Comparison of ENCODE assay signal across 25 cellular contexts in the genomic region with DNA sequence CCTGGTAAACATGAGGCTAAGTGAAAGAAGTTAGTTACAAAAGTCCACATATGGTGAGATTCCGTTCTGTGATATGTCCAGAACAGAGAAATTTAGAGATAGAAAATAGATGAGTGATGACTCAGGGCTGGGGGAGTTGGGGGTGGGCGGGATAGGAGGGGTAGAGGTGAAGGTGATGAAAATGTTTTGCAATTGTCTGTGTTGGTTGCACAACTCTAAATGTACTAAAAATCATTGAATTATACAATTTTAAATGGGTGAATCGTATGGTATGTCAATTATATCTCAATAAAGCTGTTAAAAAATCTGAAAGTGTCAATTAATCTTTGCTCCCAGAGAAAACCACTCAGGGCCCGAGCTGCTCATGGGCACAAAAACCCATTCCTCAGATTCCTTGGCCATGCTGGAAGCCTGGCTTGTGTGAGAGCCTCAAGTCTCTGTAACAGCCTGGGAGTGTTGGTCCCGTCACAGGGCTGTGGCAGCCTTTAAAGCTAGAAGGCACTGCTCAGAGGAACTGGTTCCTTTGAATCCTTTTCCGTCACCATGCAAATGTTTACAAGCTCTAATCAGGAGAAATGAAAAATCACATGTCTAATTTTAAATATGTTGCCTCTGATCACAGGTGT.
DNase-seq lines count a peak whose midpoint lies in the region; ATAC-seq and TF ChIP-seq lines count a peak whose summit lies in the region.
"Had no signal": no experiment of that assay in that cellular context is flagged by ENCODE, and none has a peak within 500 bp of the region (broad histone marks: within the 10 kb centered on the region; RNA-seq: fewer than 3 reads in every experiment).

No MANE protein-coding gene starts in this region.

- H3K9me3 ChIP-seq in SK-N-SH (no peaks in the 10 kb centered on the region), body of pancreas (no peaks in the 10 kb centered on the region)

- H3K36me3 Mint-ChIP-seq in nephron progenitor cell (ENCODE audit: low read depth) = no peaks in the 10 kb centered on the region

- peak overlapping the region; percentile 41 for H3K4me3 Mint-ChIP-seq in nephron progenitor cell
- H3K4me3 Mint-ChIP-seq: activated naive CD4-positive, alpha-beta T cell treated with anti-CD3 and anti-CD28 coated beads, Interleukin-2, amount 50 U/mL, for 24 hours; activated T-helper 17 cell treated with anti-CD3 and anti-CD28 coated beads, Interleukin-2, amount 50 U/mL, for 72 hours; B cell; CD8-positive, alpha-beta memory T cell; HFFc6; naive thymus-derived CD8-positive, alpha-beta T cell had no signal

- TF ChIP-seq EP300 in SK-N-SH (IDR thresholded peaks at IDR 0.05; ENCODE audit: borderline replicate concordance in 1 of 2, low read depth in 1 of 2, low read length in 1 of 2) = no peak

- H3K79me2 ChIP-seq in SK-N-SH (ENCODE audit: insufficient read depth) = no peaks in the 10 kb centered on the region

- no peaks in the 10 kb centered on the region for H3K9me2 ChIP-seq in SK-N-SH

- POLR2A ChIA-PET in SK-N-SH (lab: Yijun Ruan, JAX) = no interaction called here

- ATAC-seq in SK-N-SH treated with all-trans-retinoic acid at 6 μM for 48 hours (no peak), body of pancreas (no peak)
- ATAC-seq: activated T-helper 17 cell treated with anti-CD3 and anti-CD28 coated beads, Interleukin-2, amount 50 U/mL, for 72 hours; naive thymus-derived CD8-positive, alpha-beta T cell had no signal

- no peak overlapping the region for H3K4me3 ChIP-seq in SK-N-SH (ENCODE audit: low read depth in 2 of 2, low read length in 1 of 2)
- no peak overlapping the region for H3K4me3 ChIP-seq in fibroblast of villous mesenchyme (ENCODE audit: low read depth, low read length)
- no peak overlapping the region for H3K4me3 ChIP-seq in body of pancreas
- H3K4me3 ChIP-seq: dorsolateral prefrontal cortex, skin epidermis had no signal

- H3K4me2 ChIP-seq in SK-N-SH = no peak overlapping the region

- 55% methylated on average over 6 of the region's 6 CpGs for WGBS in SK-N-SH (ENCODE audit: low lambda C conversion rate)
- WGBS in body of pancreas, 2 donors = 65 to 87% methylated on average over 6 of the region's 6 CpGs

- no peaks in the 10 kb centered on the region for H3F3A ChIP-seq in SK-N-SH (replicated peaks; ENCODE audit: insufficient read depth)

- H3K27ac Mint-ChIP-seq in nephron progenitor cell = peak overlapping the region; percentile 95
- H3K27ac Mint-ChIP-seq: activated naive CD4-positive, alpha-beta T cell treated with anti-CD3 and anti-CD28 coated beads, Interleukin-2, amount 50 U/mL, for 24 hours; activated T-helper 17 cell treated with anti-CD3 and anti-CD28 coated beads, Interleukin-2, amount 50 U/mL, for 72 hours; B cell; HFFc6 had no signal

- H3K36me3 ChIP-seq in SK-N-SH (replicated peaks in 1 of 2; ENCODE audit: control insufficient read depth in 1 of 2, insufficient read depth in 2 of 2, low read length in 1 of 2) (no peaks in the 10 kb centered on the region), body of pancreas (replicated peaks in 1 of 2; ENCODE audit: insufficient read depth in 1 of 2, low read depth in 2 of 2) (no peaks in the 10 kb centered on the region)

- intact Hi-C loops in body of pancreas (cut with DNase I) = no loop called here

- no peak for TF ChIP-seq RAD21 in SK-N-SH (IDR thresholded peaks at IDR 0.05; ENCODE audit: low read length)

- H3K4me1 Mint-ChIP-seq in nephron progenitor cell = peaks cover 90% of the 10 kb centered on the region
- H3K4me1 Mint-ChIP-seq: activated naive CD4-positive, alpha-beta T cell treated with anti-CD3 and anti-CD28 coated beads, Interleukin-2, amount 50 U/mL, for 24 hours; activated T-helper 17 cell treated with anti-CD3 and anti-CD28 coated beads, Interleukin-2, amount 50 U/mL, for 72 hours; B cell; CD8-positive, alpha-beta memory T cell had no signal

- peaks cover 3% of the 10 kb centered on the region for H3K9me3 Mint-ChIP-seq in nephron progenitor cell
- H3K9me3 Mint-ChIP-seq: activated naive CD4-positive, alpha-beta T cell treated with anti-CD3 and anti-CD28 coated beads, Interleukin-2, amount 50 U/mL, for 24 hours; activated T-helper 17 cell treated with anti-CD3 and anti-CD28 coated beads, Interleukin-2, amount 50 U/mL, for 72 hours; CD8-positive, alpha-beta memory T cell had no signal

- H3K9ac ChIP-seq in SK-N-SH = no peak overlapping the region

- no peak overlapping the region for H3K27ac ChIP-seq in SK-N-SH (ENCODE audit: low read depth in 2 of 2, low read length in 1 of 2)
- H3K27ac ChIP-seq in body of pancreas = no peak overlapping the region
- H3K27ac ChIP-seq: dorsolateral prefrontal cortex, skin epidermis had no signal

- TF ChIP-seq CTCF in SK-N-SH (IDR thresholded peaks at IDR 0.05) (no peak), fibroblast of villous mesenchyme (IDR thresholded peaks at IDR 0.05; ENCODE audit: insufficient read depth, low read depth, low read length) (no peak), nephron progenitor cell (IDR thresholded peaks at IDR 0.05) (no peak), body of pancreas (IDR thresholded peaks at IDR 0.05) (no peak)

- DNase-seq in SK-N-SH (no peak), fibroblast of villous mesenchyme (ENCODE audit: low read depth) (peak; percentile 70), nephron progenitor cell (no peak), NOMO-1 treated with DMSO at 0.1 percent for 48 hours (lab: John Stamatoyannopoulos, UW; ENCODE audit: unreplicated experiment) (no peak), middle frontal gyrus (ENCODE audit: extremely low spot score, low spot score) (no peak), body of pancreas (no peak)
- DNase-seq: activated CD4-positive, alpha-beta T cell treated with anti-CD3 and anti-CD28 coated beads for 4 hours; amniotic stem cell; CD8-positive, alpha-beta memory T cell; dorsolateral prefrontal cortex; HFFc6; midbrain; naive thymus-derived CD8-positive, alpha-beta T cell; NCI-H1105 treated with DMSO at 0.1 percent for 48 hours; NCI-H2029 treated with DMSO at 0.1 percent for 48 hours; NCI-H226; NCI-H526 treated with DMSO at 0.1 percent for 48 hours; SIG-M5; stimulated activated naive CD4-positive, alpha-beta T cell; T-helper 9 cell had no signal

- peaks cover 0 to 10% of the 10 kb centered on the region in 2 experiments; a peak in 2 of 4 replicates for H3K4me1 ChIP-seq in SK-N-SH (ENCODE audit: control insufficient read depth in 1 of 2, insufficient read depth in 2 of 2, low read depth in 1 of 2, low read length in 1 of 2)
- H3K4me1 ChIP-seq in body of pancreas = no peaks in the 10 kb centered on the region

- H3K27me3 Mint-ChIP-seq in nephron progenitor cell (ENCODE audit: low read depth, poor library complexity) = peaks cover 3% of the 10 kb centered on the region
- H3K27me3 Mint-ChIP-seq: activated naive CD4-positive, alpha-beta T cell treated with anti-CD3 and anti-CD28 coated beads, Interleukin-2, amount 50 U/mL, for 24 hours; activated T-helper 17 cell treated with anti-CD3 and anti-CD28 coated beads, Interleukin-2, amount 50 U/mL, for 72 hours; B cell; CD8-positive, alpha-beta memory T cell; naive thymus-derived CD8-positive, alpha-beta T cell had no signal

- no peaks in the 10 kb centered on the region for H4K20me1 ChIP-seq in SK-N-SH (ENCODE audit: insufficient read depth)

- TF ChIP-seq POLR2A in body of pancreas (IDR thresholded peaks at IDR 0.05) = no peak

- CTCF ChIA-PET in SK-N-SH (lab: Yijun Ruan, JAX) = interaction anchor here (1.2 kb wide), 1 partner anchor 33 kb away, joined by 3 read pairs; no protein-coding TSS in a partner anchor

- H2AFZ ChIP-seq in SK-N-SH (ENCODE audit: low read depth) = no peak overlapping the region

- H3K27me3 ChIP-seq in SK-N-SH (ENCODE audit: insufficient read depth) (no peaks in the 10 kb centered on the region), body of pancreas (no peaks in the 10 kb centered on the region)
- H3K27me3 ChIP-seq: dorsolateral prefrontal cortex had no signal

TF ChIP-seq in SK-N-SH treated with all-trans-retinoic acid at 6 μM for 48 hours, 23 proteins besides CTCF, POLR2A, EP300 and RAD21 (continues in another document):
- TF ChIP-seq ISL1 (CRISPR knock-in tag; IDR thresholded peaks at IDR 0.05) = peak; percentile 71
- TF ChIP-seq PATZ1 (CRISPR knock-in tag; IDR thresholded peaks at IDR 0.05; ENCODE audit: borderline replicate concordance) = no peak
- no peak for TF ChIP-seq SNAI2 (CRISPR knock-in tag; IDR thresholded peaks at IDR 0.05)
- no peak for TF ChIP-seq ZNF565 (CRISPR knock-in tag; conservative IDR thresholded peaks at IDR 0.05; ENCODE audit: low read depth)

TF ChIP-seq in SK-N-SH, 30 proteins besides CTCF, POLR2A, EP300 and RAD21 (continues in another document):
- no peak for TF ChIP-seq FOXJ3 (CRISPR knock-in tag; IDR thresholded peaks at IDR 0.05)
- TF ChIP-seq GABPA (IDR thresholded peaks at IDR 0.05; ENCODE audit: low read depth) = no peak
- TF ChIP-seq SIN3A (IDR thresholded peaks at IDR 0.05; ENCODE audit: borderline replicate concordance, low read depth, low read length) = no peak
- no peak for TF ChIP-seq TEAD4 (IDR thresholded peaks at IDR 0.05; ENCODE audit: borderline replicate concordance, insufficient read depth)
- no peak for TF ChIP-seq JUND (IDR thresholded peaks at IDR 0.05)
- no peak for TF ChIP-seq NFIC (IDR thresholded peaks at IDR 0.05; ENCODE audit: borderline replicate concordance)
- no peak for TF ChIP-seq GATA2 (CRISPR knock-in tag; IDR thresholded peaks at IDR 0.05)
- no peak for TF ChIP-seq TCF12 (IDR thresholded peaks at IDR 0.05)
- TF ChIP-seq TAF1 (IDR thresholded peaks at IDR 0.05; ENCODE audit: borderline replicate concordance, low read depth, low read length) = no peak
- no peak for TF ChIP-seq FOXM1 (IDR thresholded peaks at IDR 0.05; ENCODE audit: low read depth)
- TF ChIP-seq, protein P1, sequence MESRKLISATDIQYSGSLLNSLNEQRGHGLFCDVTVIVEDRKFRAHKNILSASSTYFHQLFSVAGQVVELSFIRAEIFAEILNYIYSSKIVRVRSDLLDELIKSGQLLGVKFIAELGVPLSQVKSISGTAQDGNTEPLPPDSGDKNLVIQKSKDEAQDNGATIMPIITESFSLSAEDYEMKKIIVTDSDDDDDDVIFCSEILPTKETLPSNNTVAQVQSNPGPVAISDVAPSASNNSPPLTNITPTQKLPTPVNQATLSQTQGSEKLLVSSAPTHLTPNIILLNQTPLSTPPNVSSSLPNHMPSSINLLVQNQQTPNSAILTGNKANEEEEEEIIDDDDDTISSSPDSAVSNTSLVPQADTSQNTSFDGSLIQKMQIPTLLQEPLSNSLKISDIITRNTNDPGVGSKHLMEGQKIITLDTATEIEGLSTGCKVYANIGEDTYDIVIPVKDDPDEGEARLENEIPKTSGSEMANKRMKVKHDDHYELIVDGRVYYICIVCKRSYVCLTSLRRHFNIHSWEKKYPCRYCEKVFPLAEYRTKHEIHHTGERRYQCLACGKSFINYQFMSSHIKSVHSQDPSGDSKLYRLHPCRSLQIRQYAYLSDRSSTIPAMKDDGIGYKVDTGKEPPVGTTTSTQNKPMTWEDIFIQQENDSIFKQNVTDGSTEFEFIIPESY (IDR thresholded peaks at IDR 0.05; ENCODE audit: borderline replicate concordance, low read depth) = no peak
- no peak for TF ChIP-seq ELF1 (IDR thresholded peaks at IDR 0.05)
- no peak for TF ChIP-seq POLR2AphosphoS5 (IDR thresholded peaks at IDR 0.05; ENCODE audit: low read depth, low read length)
